ENCODE assay signal across 12 cellular contexts in the genomic region with DNA sequence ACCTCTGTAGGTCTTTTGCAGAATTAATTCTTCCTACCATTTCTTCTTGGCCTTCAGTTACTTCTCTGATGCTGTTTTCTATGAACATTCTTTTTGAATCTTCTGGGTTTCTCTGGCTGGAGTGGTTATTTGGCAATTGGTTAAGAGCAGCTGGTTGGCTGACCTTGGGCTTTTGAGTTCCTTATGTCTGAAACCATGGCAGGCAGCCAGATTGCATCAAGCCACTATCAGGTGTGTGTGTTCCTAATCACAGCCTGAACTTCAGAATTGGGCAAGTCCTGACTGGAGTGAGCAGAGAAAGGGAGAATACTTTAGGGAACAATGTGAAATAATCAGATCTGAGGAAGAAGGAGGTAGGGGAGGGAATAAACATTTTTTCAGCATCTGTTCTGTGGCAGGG.
DNase-seq lines count a peak whose midpoint lies in the region; ATAC-seq and TF ChIP-seq lines count a peak whose summit lies in the region.
"Had no signal": no experiment of that assay in that cellular context is flagged by ENCODE, and none has a peak within 500 bp of the region (broad histone marks: within the 10 kb centered on the region; RNA-seq: fewer than 3 reads in every experiment).

No MANE protein-coding gene starts in this region.

- POLR2A ChIA-PET in naive thymus-derived CD8-positive, alpha-beta T cell (lab: Charles Lee), result no interaction called here

- H3K4me1 Mint-ChIP-seq in dendritic cell treated with granulocyte-macrophage colony-stimulating factor and Interleukin-4, amounts not matched to agents 40 ng/mL and 50 ng/mL, for 4 days (ENCODE audit: low read depth), result peaks cover 83% of the 10 kb centered on the region
- peaks cover 38% of the 10 kb centered on the region for H3K4me1 Mint-ChIP-seq in mesothelial cell of epicardium
- peaks cover 0 to 10% (median 2%) of the 10 kb centered on the region in 4 donors for H3K4me1 Mint-ChIP-seq in naive thymus-derived CD8-positive, alpha-beta T cell

- H3K36me3 Mint-ChIP-seq in dendritic cell treated with granulocyte-macrophage colony-stimulating factor and Interleukin-4, amounts not matched to agents 40 ng/mL and 50 ng/mL, for 4 days (ENCODE audit: low read depth), result peaks cover 75% of the 10 kb centered on the region
- peaks cover 9% of the 10 kb centered on the region for H3K36me3 Mint-ChIP-seq in mesothelial cell of epicardium
- peaks cover 0 to 8% (median 2%) of the 10 kb centered on the region in 3 donors for H3K36me3 Mint-ChIP-seq in naive thymus-derived CD8-positive, alpha-beta T cell

- intact Hi-C loops in dendritic cell treated with granulocyte-macrophage colony-stimulating factor and Interleukin-4, amounts not matched to agents 40 ng/mL and 50 ng/mL, for 4 days (cut with micrococcal nuclease), result no loop called here

- H3K27me3 Mint-ChIP-seq in dendritic cell treated with granulocyte-macrophage colony-stimulating factor and Interleukin-4, amounts not matched to agents 40 ng/mL and 50 ng/mL, for 4 days, result no peaks in the 10 kb centered on the region
- H3K27me3 Mint-ChIP-seq in mesothelial cell of epicardium (ENCODE audit: low read depth), result no peaks in the 10 kb centered on the region
- no peaks in the 10 kb centered on the region for H3K27me3 Mint-ChIP-seq in naive thymus-derived CD8-positive, alpha-beta T cell
- H3K27me3 Mint-ChIP-seq: activated CD4-positive, alpha-beta memory T cell treated with anti-CD3 and anti-CD28 coated beads for 36 hours; CD4-positive, alpha-beta T cell had no signal

- no peak for TF ChIP-seq RAD21 in Ishikawa (IDR thresholded peaks at IDR 0.05; ENCODE audit: low read depth)

- no peak for TF ChIP-seq CTCF in mesothelial cell of epicardium (IDR thresholded peaks at IDR 0.05; ENCODE audit: unreplicated experiment)

- no peak for ATAC-seq in HG02938 (IDR thresholded peaks at IDR 0.05; ENCODE audit: unreplicated experiment)
- ATAC-seq in naive thymus-derived CD8-positive, alpha-beta T cell, result no peak

- no peak overlapping the region for H3K4me3 Mint-ChIP-seq in dendritic cell treated with granulocyte-macrophage colony-stimulating factor and Interleukin-4, amounts not matched to agents 40 ng/mL and 50 ng/mL, for 4 days
- no peak overlapping the region for H3K4me3 Mint-ChIP-seq in mesothelial cell of epicardium
- no peak overlapping the region for H3K4me3 Mint-ChIP-seq in naive thymus-derived CD8-positive, alpha-beta T cell
- H3K4me3 Mint-ChIP-seq: activated CD4-positive, alpha-beta memory T cell treated with anti-CD3 and anti-CD28 coated beads for 36 hours; CD4-positive, alpha-beta T cell had no signal

- H3K9me3 Mint-ChIP-seq in dendritic cell treated with granulocyte-macrophage colony-stimulating factor and Interleukin-4, amounts not matched to agents 40 ng/mL and 50 ng/mL, for 4 days, result no peaks in the 10 kb centered on the region
- no peaks in the 10 kb centered on the region for H3K9me3 Mint-ChIP-seq in mesothelial cell of epicardium
- no peaks in the 10 kb centered on the region for H3K9me3 Mint-ChIP-seq in naive thymus-derived CD8-positive, alpha-beta T cell
- H3K9me3 Mint-ChIP-seq: activated CD4-positive, alpha-beta memory T cell treated with anti-CD3 and anti-CD28 coated beads for 36 hours; CD4-positive, alpha-beta T cell had no signal

- TF ChIP-seq EP300 in Ishikawa (IDR thresholded peaks at IDR 0.05; ENCODE audit: borderline replicate concordance), result no peak

- H3K27ac Mint-ChIP-seq in dendritic cell treated with granulocyte-macrophage colony-stimulating factor and Interleukin-4, amounts not matched to agents 40 ng/mL and 50 ng/mL, for 4 days, result peak overlapping the region; percentile 93
- H3K27ac Mint-ChIP-seq in mesothelial cell of epicardium, result peak overlapping the region; percentile 90
- H3K27ac Mint-ChIP-seq in naive thymus-derived CD8-positive, alpha-beta T cell, result no peak overlapping the region
- H3K27ac Mint-ChIP-seq: activated CD4-positive, alpha-beta memory T cell treated with anti-CD3 and anti-CD28 coated beads for 36 hours; CD4-positive, alpha-beta T cell had no signal

- DNase-seq in AML-193 (lab: John Stamatoyannopoulos, UW) (peak; percentile 34 to 56), mesothelial cell of epicardium (ENCODE audit: low spot score in 2 of 2, unreplicated experiment in 2 of 2) (no peak), GM19240 (ENCODE audit: insufficient read length, low spot score) (no peak), cerebellar nuclear complex (lab: John Stamatoyannopoulos, UW) (no peak)
- DNase-seq in naive thymus-derived CD8-positive, alpha-beta T cell, result no peak
- DNase-seq: activated CD4-positive, alpha-beta memory T cell treated with anti-CD3 and anti-CD28 coated beads for 36 hours; CD4-positive, alpha-beta T cell; effector CD8-positive, alpha-beta T cell; NCI-H146 had no signal

TF ChIP-seq in Ishikawa, 13 proteins besides CTCF, POLR2A, EP300 and RAD21:
- TF ChIP-seq NFIC (IDR thresholded peaks at IDR 0.05) (peak; percentile 21; the same call in 1 of the 2 replicates), YY1 (IDR thresholded peaks at IDR 0.05; ENCODE audit: low read depth) (no peak)

Comparison
In these comparisons a context has a peak if more than half of its experiments do, and no peak if none do; other contexts are left out.
1. DNase-seq: peak in AML-193 (2 of 2); none in mesothelial cell of epicardium (0 of 2), GM19240 (single experiment), cerebellar nuclear complex (0 of 2) and naive thymus-derived CD8-positive, alpha-beta T cell (0 of 10).
2. H3K27ac Mint-ChIP-seq: peak in dendritic cell treated with granulocyte-macrophage colony-stimulating factor and Interleukin-4, amounts not matched to agents 40 ng/mL and 50 ng/mL, for 4 days (single experiment) and mesothelial cell of epicardium (single experiment); none in naive thymus-derived CD8-positive, alpha-beta T cell (0 of 10).